9 cellular contexts compared by ENCODE assay signal in the genomic region with DNA sequence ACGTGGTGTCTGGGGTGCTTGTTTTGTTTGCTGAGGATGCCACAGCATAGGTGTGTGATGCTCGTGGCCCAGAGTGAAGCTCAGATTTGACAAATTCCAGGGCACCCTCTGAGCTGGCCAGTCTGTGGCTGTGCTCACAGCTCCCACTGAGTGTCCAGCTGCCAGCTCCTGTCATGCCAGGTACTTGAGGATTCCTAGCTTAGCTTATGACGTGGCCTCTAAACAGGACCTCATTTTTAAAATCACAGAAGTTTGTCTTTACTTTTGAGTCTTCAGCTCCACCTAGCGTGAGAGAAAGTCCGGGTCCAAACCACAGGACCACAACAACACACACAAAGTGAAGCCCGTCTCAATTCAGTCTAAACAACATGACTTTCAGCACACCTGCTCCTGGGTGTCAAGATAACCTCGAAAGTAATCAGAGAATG.
DNase-seq lines count a peak whose midpoint lies in the region; ATAC-seq and TF ChIP-seq lines count a peak whose summit lies in the region.
"Had no signal": no experiment of that assay in that cellular context is flagged by ENCODE, and none has a peak within 500 bp of the region (broad histone marks: within the 10 kb centered on the region; RNA-seq: fewer than 3 reads in every experiment).

No MANE protein-coding gene starts in this region.

- intact Hi-C loops in ascending aorta (cut with DNase I) (loop anchor here (1.0 kb wide), 1 partner anchor 222 kb away; no protein-coding TSS in a partner anchor), psoas muscle (cut with DNase I) (no loop called here)

- peak overlapping the region; percentile 80 for H3K27ac ChIP-seq in ascending aorta
- no peak overlapping the region for H3K27ac ChIP-seq in psoas muscle
- H3K27ac ChIP-seq in endodermal cell (ENCODE audit: low read depth, low read length) = no peak overlapping the region

- DNase-seq in ascending aorta (ENCODE audit: low spot score in 2 of 2) (peak in 1 of 2 donors; percentile 75), psoas muscle (no peak), DMS79 (lab: John Stamatoyannopoulos, UW) (no peak), NCI-H1436 treated with DMSO at 0.1 percent for 48 hours (lab: John Stamatoyannopoulos, UW) (no peak), NCI-H2081 treated with DMSO at 0.1 percent for 48 hours (lab: John Stamatoyannopoulos, UW) (no peak), endodermal cell (no peak)

- TF ChIP-seq CTCF in ascending aorta (IDR thresholded peaks at IDR 0.05) = peak in 2 of 3 experiments; percentile 17 to 48
- no peak for TF ChIP-seq CTCF in psoas muscle (IDR thresholded peaks at IDR 0.05)
- TF ChIP-seq CTCF in endodermal cell (conservative IDR thresholded peaks at IDR 0.05) = no peak

- H3K36me3 Mint-ChIP-seq in endodermal cell (ENCODE audit: low read depth) = peaks cover 87% of the 10 kb centered on the region
- H3K36me3 Mint-ChIP-seq: activated naive CD4-positive, alpha-beta T cell treated with anti-CD3 and anti-CD28 coated beads, Interleukin-2, amount 50 U/mL, for 24 hours had no signal

- H3K27me3 ChIP-seq in ascending aorta (no peaks in the 10 kb centered on the region), psoas muscle (ENCODE audit: insufficient read depth in 3 of 3, low read length in 2 of 3) (no peaks in the 10 kb centered on the region), endodermal cell (ENCODE audit: control insufficient read depth, insufficient read depth, low read length, poor library complexity, severe bottlenecking) (no peaks in the 10 kb centered on the region)

- peaks cover 4% of the 10 kb centered on the region for H3K4me1 Mint-ChIP-seq in endodermal cell
- H3K4me1 Mint-ChIP-seq: activated naive CD4-positive, alpha-beta T cell treated with anti-CD3 and anti-CD28 coated beads, Interleukin-2, amount 50 U/mL, for 24 hours had no signal

- H3K4me1 ChIP-seq in ascending aorta = peaks cover 0 to 17% of the 10 kb centered on the region in 2 donors
- H3K4me1 ChIP-seq in psoas muscle = no peaks in the 10 kb centered on the region
- H3K4me1 ChIP-seq in endodermal cell (ENCODE audit: control insufficient read depth, insufficient read depth, low read length) = no peaks in the 10 kb centered on the region

- ATAC-seq in GM18502 (IDR thresholded peaks at IDR 0.05; ENCODE audit: poor library complexity, unreplicated experiment) (peak; percentile 55), HG03025 (IDR thresholded peaks at IDR 0.05; ENCODE audit: low FRiP score, unreplicated experiment) (peak; percentile 56), psoas muscle (peak in 3 of 4 donors; percentile 15 to 57 (median 31))

- H3K4me3 Mint-ChIP-seq in endodermal cell = no peak overlapping the region
- H3K4me3 Mint-ChIP-seq: activated naive CD4-positive, alpha-beta T cell treated with anti-CD3 and anti-CD28 coated beads, Interleukin-2, amount 50 U/mL, for 24 hours had no signal

- H3K27me3 Mint-ChIP-seq in endodermal cell (ENCODE audit: insufficient read depth) = no peaks in the 10 kb centered on the region

- H3K9me3 ChIP-seq in ascending aorta (no peaks in the 10 kb centered on the region), psoas muscle (no peaks in the 10 kb centered on the region), endodermal cell (ENCODE audit: control insufficient read depth, low read length) (no peaks in the 10 kb centered on the region)

- no peak overlapping the region for H3K4me3 ChIP-seq in ascending aorta
- H3K4me3 ChIP-seq in psoas muscle = no peak overlapping the region
- no peak overlapping the region for H3K4me3 ChIP-seq in endodermal cell (ENCODE audit: low read length)

- no peak overlapping the region for H3K27ac Mint-ChIP-seq in endodermal cell
- H3K27ac Mint-ChIP-seq: activated naive CD4-positive, alpha-beta T cell treated with anti-CD3 and anti-CD28 coated beads, Interleukin-2, amount 50 U/mL, for 24 hours had no signal

- H3K9me3 Mint-ChIP-seq in endodermal cell = no peaks in the 10 kb centered on the region
- H3K9me3 Mint-ChIP-seq: activated naive CD4-positive, alpha-beta T cell treated with anti-CD3 and anti-CD28 coated beads, Interleukin-2, amount 50 U/mL, for 24 hours had no signal

- 67 to 71% (median 67%) methylated on average over 7 of the region's 7 CpGs for WGBS in psoas muscle, 3 donors
- WGBS in endodermal cell (ENCODE audit: insufficient coverage in 1 of 2, insufficient read length in 1 of 2), 2 experiments = 92 to 95% methylated on average over 3 to 7 of the region's 7 CpGs

- H3K36me3 ChIP-seq in ascending aorta (peaks cover 75 to 77% of the 10 kb centered on the region in 2 donors), psoas muscle (ENCODE audit: insufficient read depth in 1 of 2, low read depth in 1 of 2) (peaks cover 2 to 33% of the 10 kb centered on the region in 2 donors), endodermal cell (ENCODE audit: control insufficient read depth, insufficient read depth, low read length) (peaks cover 90% of the 10 kb centered on the region)

- no peak overlapping the region for H3K9ac ChIP-seq in endodermal cell (ENCODE audit: extremely low read depth, low read length, poor library complexity, severe bottlenecking)

Comparison
In these comparisons a context has a peak if more than half of its experiments do, and no peak if none do; other contexts are left out.
1. H3K27ac ChIP-seq: peak in ascending aorta (2 of 2); none in psoas muscle (single experiment) and endodermal cell (single experiment).
2. CTCF ChIP-seq: peak in ascending aorta (2 of 3); none in psoas muscle (single experiment) and endodermal cell (single experiment).
3. Peak in every context shown above with its lines, with median percentiles within 50 percentile points of each other: ATAC-seq.